Comparison of ENCODE assay signal across 8 cellular contexts in the genomic region with DNA sequence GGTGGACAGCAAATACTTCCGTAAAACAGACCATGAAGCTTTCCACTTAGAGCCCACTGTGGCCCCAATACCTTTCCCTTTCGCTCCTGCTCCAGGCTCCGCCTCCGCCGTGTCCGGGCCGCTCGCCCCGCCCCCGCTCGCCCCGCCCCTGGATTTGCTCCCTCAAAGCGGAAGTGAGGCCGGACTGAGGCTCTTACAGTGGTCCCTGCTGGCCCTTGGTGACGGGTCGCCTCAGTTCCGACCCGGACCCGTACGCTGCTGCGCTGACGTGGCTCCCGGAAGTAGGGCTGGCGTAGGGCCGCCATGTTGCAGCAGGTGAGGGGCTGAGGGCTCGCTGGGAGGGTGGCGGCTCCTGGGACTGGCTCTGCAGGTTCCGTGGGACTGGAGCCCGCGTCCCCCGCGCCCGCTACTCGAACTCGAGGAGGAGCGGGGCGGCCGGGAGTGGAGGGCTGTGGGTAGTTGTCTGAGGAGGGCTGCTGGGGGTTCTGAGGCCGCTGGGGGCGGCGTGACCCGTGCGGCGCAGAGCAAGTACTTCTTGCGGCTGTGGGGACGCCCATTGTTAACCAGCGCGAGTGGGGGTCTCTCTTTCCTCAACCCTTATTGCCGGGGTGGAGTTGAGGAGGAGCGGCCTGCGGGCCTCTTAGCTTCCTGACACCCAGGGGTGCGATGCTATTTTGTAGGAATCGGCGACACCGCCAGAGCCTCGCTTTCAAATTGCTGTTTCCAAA. TPM values are rescaled to one million over a fixed set of nuclear protein-coding genes. Genes with fewer than 3 reads are reported as not detected.
DNase-seq lines count a peak whose midpoint lies in the region; ATAC-seq and TF ChIP-seq lines count a peak whose summit lies in the region.
"Not testable (repeated sequence)": the region's sequence is repeated elsewhere in the genome, so short reads cannot be mapped to it uniquely, and the experiment has no call there.

A gene (plus strand): TSS at position 193 of the 728 bp plus-strand sequence. CDS start 111 bp downstream, at position 304.

- H3K27ac Mint-ChIP-seq in naive thymus-derived CD8-positive, alpha-beta T cell = peak within 1 kb of the TSS; percentile 91 to 99 (median 96)
- H3K27ac Mint-ChIP-seq in stimulated activated naive B cell treated with anti-CD40 and anti-IgM and Interleukin-4, amounts not matched to agents 10 μg/mL and 1 μg/mL and 100 μg/mL, for 72 hours = peak within 1 kb of the TSS; percentile 99

- H3K4me3 Mint-ChIP-seq in naive thymus-derived CD8-positive, alpha-beta T cell = peak within 1 kb of the TSS; percentile 85 to 97 (median 92)
- H3K4me3 Mint-ChIP-seq in stimulated activated naive B cell treated with anti-CD40 and anti-IgM and Interleukin-4, amounts not matched to agents 10 μg/mL and 1 μg/mL and 100 μg/mL, for 72 hours = peak within 1 kb of the TSS; percentile 90 to 94

- H3K27me3 Mint-ChIP-seq in naive thymus-derived CD8-positive, alpha-beta T cell; stimulated activated naive B cell treated with anti-CD40 and anti-IgM and Interleukin-4, amounts not matched to agents 10 μg/mL and 1 μg/mL and 100 μg/mL, for 72 hours: not testable (repeated sequence)

- H3K4me3 ChIP-seq in LNCaP clone FGC (ENCODE audit: low read depth, low read length) (peak within 1 kb of the TSS; percentile 57), fibroblast of mammary gland (ENCODE audit: control insufficient read depth, low read depth, low read length) (peak within 1 kb of the TSS; percentile 52)

- H3K36me3 Mint-ChIP-seq in naive thymus-derived CD8-positive, alpha-beta T cell = peaks cover 0 to 12% (median 0%) of the 10 kb centered on the region in 3 donors
- H3K36me3 Mint-ChIP-seq in stimulated activated naive B cell treated with anti-CD40 and anti-IgM and Interleukin-4, amounts not matched to agents 10 μg/mL and 1 μg/mL and 100 μg/mL, for 72 hours = peaks cover 13 to 21% of the 10 kb centered on the region in 2 donors

- peaks cover 14 to 31% (median 25%) of the 10 kb centered on the region in 4 donors for H3K4me1 Mint-ChIP-seq in naive thymus-derived CD8-positive, alpha-beta T cell
- H3K4me1 Mint-ChIP-seq in stimulated activated naive B cell treated with anti-CD40 and anti-IgM and Interleukin-4, amounts not matched to agents 10 μg/mL and 1 μg/mL and 100 μg/mL, for 72 hours = peaks cover 13 to 17% of the 10 kb centered on the region in 2 donors

- POLR2A ChIA-PET in naive thymus-derived CD8-positive, alpha-beta T cell (lab: Charles Lee) = not testable (repeated sequence)

- peak; percentile 93 to 98 for ATAC-seq in naive thymus-derived CD8-positive, alpha-beta T cell
- ATAC-seq in stimulated activated naive B cell treated with anti-CD40 and anti-IgM and Interleukin-4, amounts not matched to agents 10 μg/mL and 1 μg/mL and 100 μg/mL, for 72 hours (replicated peaks) = peak; percentile 99 to 100

- DNase-seq in EL = peak; percentile 96
- DNase-seq in H4 (ENCODE audit: low spot score) = peak; percentile 96
- peak; percentile 82 for DNase-seq in LNCaP clone FGC (ENCODE audit: low read depth)
- peak; percentile 94 for DNase-seq in RPMI8226
- peak; percentile 95 to 96 for DNase-seq in activated T-helper 1 cell treated with anti-CD3 and anti-CD28 coated beads, Interleukin-2, amount 50 U/mL, for 16 hours (ENCODE audit: low read depth in 1 of 2, low spot score in 1 of 2)
- DNase-seq in fibroblast of mammary gland (ENCODE audit: low read depth) = peak; percentile 87
- peak; percentile 83 to 96 (median 89) for DNase-seq in naive thymus-derived CD8-positive, alpha-beta T cell
- DNase-seq in stimulated activated naive B cell treated with anti-CD40 and anti-IgM and Interleukin-4, amounts not matched to agents 10 μg/mL and 1 μg/mL and 100 μg/mL, for 72 hours = peak; percentile 95

- not testable (repeated sequence) for TF ChIP-seq CTCF in LNCaP clone FGC (IDR thresholded peaks at IDR 0.05; ENCODE audit: control insufficient read depth, extremely low read depth, insufficient read depth); fibroblast of mammary gland (conservative IDR thresholded peaks at IDR 0.05; ENCODE audit: control insufficient read depth, insufficient read depth, low read depth, low read length)

- H3K9me3 Mint-ChIP-seq in naive thymus-derived CD8-positive, alpha-beta T cell; stimulated activated naive B cell treated with anti-CD40 and anti-IgM and Interleukin-4, amounts not matched to agents 10 μg/mL and 1 μg/mL and 100 μg/mL, for 72 hours: not testable (repeated sequence)

RNA-seq across cellular contexts. Expression of the gene that starts here (rescaled TPM):
- total RNA-seq in H4 (2014; rRNA removed; shearing (Covaris generic)) = 67.6 and 69.2 TPM in 2 replicates
- 10 to 100 TPM; 35.8 to 39.5 TPM for total RNA-seq in naive thymus-derived CD8-positive, alpha-beta T cell
- 10 to 100 TPM; 33.0 to 46.2 (median 41.3) TPM for polyA plus RNA-seq in naive thymus-derived CD8-positive, alpha-beta T cell

Comparison
In these comparisons a context has a peak if more than half of its experiments do, and no peak if none do; other contexts are left out.
1. Peak in every context shown above with its lines: DNase-seq, ATAC-seq and H3K4me3 ChIP-seq.